10 cellular contexts compared by ENCODE assay signal in genomic region chr17:34081269-34081668, GRCh38.
DNase-seq lines count a peak whose midpoint lies in the region; ATAC-seq and TF ChIP-seq lines count a peak whose summit lies in the region.
"Had no signal": no experiment of that assay in that cellular context is flagged by ENCODE, and none has a peak within 500 bp of the region (broad histone marks: within the 10 kb centered on the region; RNA-seq: fewer than 3 reads in every experiment).

No MANE protein-coding gene starts in this region.

- H3K27me3 Mint-ChIP-seq in activated CD8-positive, alpha-beta T cell treated with anti-CD3 and anti-CD28 coated beads for 36 hours = peaks cover 10% of the 10 kb centered on the region

- H3K4me3 Mint-ChIP-seq in activated CD8-positive, alpha-beta T cell treated with anti-CD3 and anti-CD28 coated beads for 36 hours = no peak overlapping the region

- no peaks in the 10 kb centered on the region for H3K4me1 Mint-ChIP-seq in activated CD8-positive, alpha-beta T cell treated with anti-CD3 and anti-CD28 coated beads for 36 hours (ENCODE audit: low read depth)

- no peaks in the 10 kb centered on the region for H3K9me3 Mint-ChIP-seq in activated CD8-positive, alpha-beta T cell treated with anti-CD3 and anti-CD28 coated beads for 36 hours

- DNase-seq in D341Med (ENCODE audit: low spot score) (peak; percentile 65), HL-60 (ENCODE audit: low read depth in 1 of 2, low spot score in 1 of 2) (no peak), left lobe of liver (ENCODE audit: low spot score) (peak; percentile 50)
- DNase-seq in activated CD8-positive, alpha-beta T cell treated with anti-CD3 and anti-CD28 coated beads for 36 hours = no peak
- DNase-seq in activated effector memory CD4-positive, alpha-beta T cell treated with Interleukin-2 at 50 U/mL for 16 hours = no peak
- DNase-seq: activated CD4-positive, alpha-beta T cell treated with anti-CD3 and anti-CD28 coated beads, Interleukin-2, amount 50 U/mL, for 48 hours had no signal

- H3K36me3 Mint-ChIP-seq in activated CD8-positive, alpha-beta T cell treated with anti-CD3 and anti-CD28 coated beads for 36 hours (ENCODE audit: low read depth) = no peaks in the 10 kb centered on the region

- ATAC-seq in left lobe of liver (peak; percentile 93), HG03378 (IDR thresholded peaks at IDR 0.05; ENCODE audit: unreplicated experiment) (no peak), HG02870 (IDR thresholded peaks at IDR 0.05; ENCODE audit: unreplicated experiment) (no peak)
- ATAC-seq in activated CD8-positive, alpha-beta T cell treated with anti-CD3 and anti-CD28 coated beads for 36 hours = no peak
- ATAC-seq: gastroesophageal sphincter had no signal

- POLR2A ChIA-PET in activated CD8-positive, alpha-beta T cell treated with anti-CD3 and anti-CD28 coated beads for 36 hours (lab: Charles Lee) = interaction anchor here (1.2 kb wide), 1 partner anchor 54 kb away, joined by 3 read pairs; no protein-coding TSS in a partner anchor

- no peak overlapping the region for H3K4me3 ChIP-seq in HL-60 (replicated peaks; ENCODE audit: insufficient read depth, low read length)
- H3K4me3 ChIP-seq: gastroesophageal sphincter had no signal

- no peak overlapping the region for H3K27ac ChIP-seq in HL-60 (replicated peaks)
- no peak overlapping the region for H3K27ac ChIP-seq in VCaP
- H3K27ac ChIP-seq: gastroesophageal sphincter had no signal

- no peak overlapping the region for H3K27ac Mint-ChIP-seq in activated CD8-positive, alpha-beta T cell treated with anti-CD3 and anti-CD28 coated beads for 36 hours

- intact Hi-C loops in activated CD8-positive, alpha-beta T cell treated with anti-CD3 and anti-CD28 coated beads for 36 hours (cut with micrococcal nuclease) = no loop called here

- TF ChIP-seq CTCF in HL-60 (IDR thresholded peaks at IDR 0.05; ENCODE audit: insufficient read depth, low read length) = peak; percentile 37
- TF ChIP-seq CTCF in VCaP (conservative IDR thresholded peaks at IDR 0.05) = peak; percentile 94
- no peak for TF ChIP-seq CTCF in activated CD8-positive, alpha-beta T cell treated with anti-CD3 and anti-CD28 coated beads for 36 hours (IDR thresholded peaks at IDR 0.05)

- H3K27me3 ChIP-seq in HL-60 (ENCODE audit: insufficient read depth, poor library complexity, severe bottlenecking) = no peaks in the 10 kb centered on the region

- CTCF ChIA-PET in activated CD8-positive, alpha-beta T cell treated with anti-CD3 and anti-CD28 coated beads for 36 hours (lab: Charles Lee) = interaction anchor here (0.8 to 2.1 kb wide), 3 partner anchors 50 to 280 kb away, joined by 3 to 6 read pairs (median 4); no protein-coding TSS in a partner anchor

Comparison
In these comparisons a context has a peak if more than half of its experiments do, and no peak if none do; other contexts are left out.
1. DNase-seq: peak in D341Med (single experiment) and left lobe of liver (single experiment); none in HL-60 (0 of 2), activated CD8-positive, alpha-beta T cell treated with anti-CD3 and anti-CD28 coated beads for 36 hours (single experiment) and activated effector memory CD4-positive, alpha-beta T cell treated with Interleukin-2 at 50 U/mL for 16 hours (single experiment).